10 cellular contexts compared by ENCODE assay signal in genomic region chr22:46105494-46106278, GRCh38. TPM values are rescaled to one million over a fixed set of nuclear protein-coding genes. Genes with fewer than 3 reads are reported as not detected.
DNase-seq lines count a peak whose midpoint lies in the region; TF ChIP-seq lines count a peak whose summit lies in the region.
"Had no signal": no experiment of that assay in that cellular context is flagged by ENCODE, and none has a peak within 500 bp of the region (broad histone marks: within the 10 kb centered on the region; RNA-seq: fewer than 3 reads in every experiment).

No MANE protein-coding gene starts in this region.

- peaks cover 4% of the 10 kb centered on the region for H3K4me1 Mint-ChIP-seq in endodermal cell
- H3K4me1 Mint-ChIP-seq in progenitor cell of endocrine pancreas (ENCODE audit: low read depth) = peaks cover 3% of the 10 kb centered on the region

- H3K9me3 ChIP-seq in endodermal cell (ENCODE audit: control insufficient read depth, low read length) (no peaks in the 10 kb centered on the region), mucosa of rectum (ENCODE audit: control insufficient read depth in 2 of 2, low read length in 2 of 2) (no peaks in the 10 kb centered on the region), vagina (no peaks in the 10 kb centered on the region)

- no peaks in the 10 kb centered on the region for H3K27me3 Mint-ChIP-seq in endodermal cell (ENCODE audit: insufficient read depth)
- H3K27me3 Mint-ChIP-seq in progenitor cell of endocrine pancreas = peaks cover 13% of the 10 kb centered on the region

- no peak for TF ChIP-seq CTCF in endodermal cell (conservative IDR thresholded peaks at IDR 0.05)
- no peak for TF ChIP-seq CTCF in vagina (IDR thresholded peaks at IDR 0.05)
- TF ChIP-seq CTCF in progenitor cell of endocrine pancreas (IDR thresholded peaks at IDR 0.05; ENCODE audit: unreplicated experiment) = no peak

- no peaks in the 10 kb centered on the region for H3K27me3 ChIP-seq in endodermal cell (ENCODE audit: control insufficient read depth, insufficient read depth, low read length, poor library complexity, severe bottlenecking)
- no peaks in the 10 kb centered on the region for H3K27me3 ChIP-seq in mucosa of rectum (ENCODE audit: control insufficient read depth in 2 of 2, insufficient read depth in 2 of 2, low read length in 2 of 2)
- no peaks in the 10 kb centered on the region for H3K27me3 ChIP-seq in vagina

- no peaks in the 10 kb centered on the region for H3K36me3 ChIP-seq in endodermal cell (ENCODE audit: control insufficient read depth, insufficient read depth, low read length)
- H3K36me3 ChIP-seq in mucosa of rectum (ENCODE audit: control insufficient read depth in 2 of 2, insufficient read depth in 2 of 2, low read length in 2 of 2) = peaks cover 32 to 35% of the 10 kb centered on the region in 2 donors
- peaks cover 0 to 33% of the 10 kb centered on the region in 2 donors for H3K36me3 ChIP-seq in vagina

- H3K4me3 ChIP-seq in endodermal cell (ENCODE audit: low read length) = no peak overlapping the region
- H3K4me3 ChIP-seq in mucosa of rectum (ENCODE audit: low read length in 2 of 2) = no peak overlapping the region
- H3K4me3 ChIP-seq in vagina = no peak overlapping the region

- H3K9me3 Mint-ChIP-seq in endodermal cell = no peaks in the 10 kb centered on the region
- no peaks in the 10 kb centered on the region for H3K9me3 Mint-ChIP-seq in progenitor cell of endocrine pancreas (ENCODE audit: low read depth)
- H3K9me3 Mint-ChIP-seq: activated T-cell treated with anti-CD3 and anti-CD28 coated beads, Interleukin-2, amount 50 U/mL, for 4 hours had no signal

- 90 to 93% methylated on average over 11 to 25 of the region's 25 CpGs for WGBS in endodermal cell (ENCODE audit: insufficient coverage in 1 of 2, insufficient read length in 1 of 2), 2 experiments

- intact Hi-C loops in vagina (cut with DNase I) = no loop called here

- H3K4me3 Mint-ChIP-seq in endodermal cell = no peak overlapping the region
- H3K4me3 Mint-ChIP-seq in progenitor cell of endocrine pancreas (ENCODE audit: low read depth) = no peak overlapping the region
- H3K4me3 Mint-ChIP-seq: activated T-cell treated with anti-CD3 and anti-CD28 coated beads, Interleukin-2, amount 50 U/mL, for 4 hours had no signal

- no peak overlapping the region for H3K27ac Mint-ChIP-seq in endodermal cell
- no peak overlapping the region for H3K27ac Mint-ChIP-seq in progenitor cell of endocrine pancreas

- H3K27ac ChIP-seq in endodermal cell (ENCODE audit: low read depth, low read length) (peak overlapping the region; percentile 24), mucosa of rectum (ENCODE audit: low read depth in 2 of 2, low read length in 2 of 2) (peak overlapping the region; percentile 66 to 75), vagina (peak overlapping the region; percentile 80)

- H3K36me3 Mint-ChIP-seq in endodermal cell (ENCODE audit: low read depth) = no peaks in the 10 kb centered on the region
- H3K36me3 Mint-ChIP-seq in progenitor cell of endocrine pancreas (ENCODE audit: insufficient read depth) = no peaks in the 10 kb centered on the region

- H3K9ac ChIP-seq in endodermal cell (ENCODE audit: extremely low read depth, low read length, poor library complexity, severe bottlenecking) (no peak overlapping the region), mucosa of rectum (ENCODE audit: low read depth in 1 of 2, low read length in 2 of 2) (peak overlapping the region in 1 of 2 donors; percentile 29)

- H3K4me1 ChIP-seq in endodermal cell (ENCODE audit: control insufficient read depth, insufficient read depth, low read length) (no peaks in the 10 kb centered on the region), mucosa of rectum (ENCODE audit: control insufficient read depth in 2 of 2, insufficient read depth in 2 of 2, low read length in 2 of 2) (peaks cover 41 to 44% of the 10 kb centered on the region in 2 donors), vagina (peaks cover 97% of the 10 kb centered on the region)

- no peak for TF ChIP-seq POLR2A in vagina (IDR thresholded peaks at IDR 0.05)

- peak; percentile 4 for DNase-seq in NCI-H345 (lab: John Stamatoyannopoulos, UW)
- no peak for DNase-seq in NCI-H345 treated with DMSO at 0.1 percent for 48 hours (lab: John Stamatoyannopoulos, UW; ENCODE audit: unreplicated experiment)
- no peak for DNase-seq in endodermal cell
- no peak for DNase-seq in vagina (ENCODE audit: extremely low spot score in 2 of 2)
- DNase-seq in NCI-H1930 (lab: John Stamatoyannopoulos, UW) = no peak
- no peak for DNase-seq in progenitor cell of endocrine pancreas (ENCODE audit: low spot score, unreplicated experiment)
- DNase-seq in MV-4-11 (lab: John Stamatoyannopoulos, UW) = no peak
- DNase-seq: activated T-cell treated with anti-CD3 and anti-CD28 coated beads, Interleukin-2, amount 50 U/mL, for 4 hours; NCI-H1105 had no signal

RNA-seq across cellular contexts. Expression of gene PPARA, which starts 44.6 kb away (rescaled TPM):
- total RNA-seq in endodermal cell (10 to 100 TPM; 15.4 to 18.6 TPM), vagina (13.5 TPM), progenitor cell of endocrine pancreas (33.5 and 33.6 TPM in 2 replicates)
- polyA plus RNA-seq in endodermal cell (2013, experiment 1 of 2) = 5.9 TPM
- 5.1 TPM for polyA plus RNA-seq in endodermal cell (2013, experiment 2 of 2)

Comparison
In these comparisons a context has a peak if more than half of its experiments do, and no peak if none do; other contexts are left out.
1. H3K27ac ChIP-seq: peak in every context shown above with its lines; median percentile 80 in vagina; 70 in mucosa of rectum; 24 in endodermal cell.